Comparison of ENCODE assay signal across 10 cellular contexts in genomic region chr13:40503966-40504591, GRCh38.
DNase-seq lines count a peak whose midpoint lies in the region; ATAC-seq and TF ChIP-seq lines count a peak whose summit lies in the region.
"Had no signal": no experiment of that assay in that cellular context is flagged by ENCODE, and none has a peak within 500 bp of the region (broad histone marks: within the 10 kb centered on the region; RNA-seq: fewer than 3 reads in every experiment).

No MANE protein-coding gene starts in this region.

- no peak for TF ChIP-seq EP300 in upper lobe of left lung (IDR thresholded peaks at IDR 0.05)

- intact Hi-C loops in heart right ventricle (cut with DNase I): no loop called here
- intact Hi-C loops in Right ventricle myocardium inferior (cut with DNase I): no loop called here
- intact Hi-C loops in breast epithelium (cut with DNase I; ENCODE audit: low total_unique reads): no loop called here

- H3K27ac ChIP-seq in heart right ventricle (peak overlapping the region in 2 of 10 donors; percentile 31 to 48), breast epithelium (peak overlapping the region; percentile 41 to 58), upper lobe of left lung (no peak overlapping the region)

- H3K27me3 ChIP-seq in heart right ventricle: no peaks in the 10 kb centered on the region
- H3K27me3 ChIP-seq in breast epithelium: no peaks in the 10 kb centered on the region
- H3K27me3 ChIP-seq in upper lobe of left lung: no peaks in the 10 kb centered on the region

- ATAC-seq in heart right ventricle (peak in 7 of 8 donors; percentile 27 to 69 (median 57)), Right ventricle myocardium inferior (no peak), upper lobe of left lung (ENCODE audit: low FRiP score in 2 of 2) (peak; percentile 27 to 69), GM21423 (IDR thresholded peaks at IDR 0.05; ENCODE audit: unreplicated experiment) (no peak), GM18502 (IDR thresholded peaks at IDR 0.05; ENCODE audit: poor library complexity, unreplicated experiment) (no peak)

- DNase-seq in heart right ventricle (no peak), Right ventricle myocardium inferior (ENCODE audit: missing footprints) (no peak), breast epithelium (ENCODE audit: low spot score in 2 of 2) (peak in 1 of 2 donors; percentile 57), left kidney (ENCODE audit: low read depth, low spot score) (peak; percentile 8), upper lobe of left lung (no peak), GM20000 (ENCODE audit: low spot score) (no peak)
- DNase-seq: activated CD4-positive, alpha-beta memory T cell treated with anti-CD3 and anti-CD28 coated beads, Interleukin-2, amount 10 ng/mL, durations not matched to agents 7 days and 5 days; MM.1S had no signal

- H3K9me3 ChIP-seq in heart right ventricle: no peaks in the 10 kb centered on the region
- no peaks in the 10 kb centered on the region for H3K9me3 ChIP-seq in breast epithelium
- no peaks in the 10 kb centered on the region for H3K9me3 ChIP-seq in upper lobe of left lung

- TF ChIP-seq POLR2A in breast epithelium (IDR thresholded peaks at IDR 0.05) (no peak), upper lobe of left lung (IDR thresholded peaks at IDR 0.05) (no peak)

- peaks cover 0 to 34% (median 25%) of the 10 kb centered on the region in 9 donors for H3K4me1 ChIP-seq in heart right ventricle
- no peaks in the 10 kb centered on the region for H3K4me1 ChIP-seq in breast epithelium
- H3K4me1 ChIP-seq in upper lobe of left lung: no peaks in the 10 kb centered on the region

- H3K4me3 ChIP-seq in heart right ventricle (no peak overlapping the region), breast epithelium (no peak overlapping the region), upper lobe of left lung (no peak overlapping the region)

- 59 to 85% methylated on average over 2 of the region's 2 CpGs for WGBS in heart right ventricle, 2 donors
- WGBS in upper lobe of left lung, 2 donors: 60 to 79% methylated on average over 2 of the region's 2 CpGs

- H3K36me3 ChIP-seq in heart right ventricle: no peaks in the 10 kb centered on the region
- no peaks in the 10 kb centered on the region for H3K36me3 ChIP-seq in breast epithelium
- no peaks in the 10 kb centered on the region for H3K36me3 ChIP-seq in upper lobe of left lung

- TF ChIP-seq CTCF in heart right ventricle (IDR thresholded peaks at IDR 0.05): no peak
- no peak for TF ChIP-seq CTCF in breast epithelium (IDR thresholded peaks at IDR 0.05)
- TF ChIP-seq CTCF in upper lobe of left lung (IDR thresholded peaks at IDR 0.05): no peak
- TF ChIP-seq CTCF in GM20000 (IDR thresholded peaks at IDR 0.05; ENCODE audit: extremely low read depth, missing control alignments): no peak

Comparison
In these comparisons a context has a peak if more than half of its experiments do, and no peak if none do; other contexts are left out.
1. ATAC-seq: peak in heart right ventricle (7 of 8) and upper lobe of left lung (2 of 2); none in Right ventricle myocardium inferior (single experiment), GM21423 (single experiment) and GM18502 (single experiment).
2. H3K27ac ChIP-seq: peak in breast epithelium (2 of 2); none in upper lobe of left lung (0 of 4).